In genomic region chr22:24176040-24176439, GRCh38 we compare ENCODE assay signal across 29 cellular contexts. TPM values are rescaled to one million over a fixed set of nuclear protein-coding genes. Genes with fewer than 3 reads are reported as not detected.
DNase-seq lines count a peak whose midpoint lies in the region; ATAC-seq, FAIRE-seq and TF ChIP-seq lines count a peak whose summit lies in the region.
"Had no signal": no experiment of that assay in that cellular context is flagged by ENCODE, and none has a peak within 500 bp of the region (broad histone marks: within the 10 kb centered on the region; RNA-seq: fewer than 3 reads in every experiment).

No MANE protein-coding gene starts in this region.

- in situ Hi-C loops in IMR-90 (cut with MboI; ENCODE audit: low sequenced_read_pairs), result no loop called here

- no peak overlapping the region for H2AFZ ChIP-seq in IMR-90 (replicated peaks; ENCODE audit: low read length, poor library complexity)

- H3K27me3 ChIP-seq in IMR-90 (ENCODE audit: control insufficient read depth, insufficient read depth, low read length), result no peaks in the 10 kb centered on the region
- no peaks in the 10 kb centered on the region for H3K27me3 ChIP-seq in BE2C
- H3K27me3 ChIP-seq: suprapubic skin had no signal

- H3K9me1 ChIP-seq in IMR-90 (ENCODE audit: insufficient read depth, low read length), result no peaks in the 10 kb centered on the region

- peak overlapping the region; percentile 1 for H2AK9ac ChIP-seq in IMR-90 (replicated peaks; ENCODE audit: low read depth, low read length, poor library complexity)

- H3K56ac ChIP-seq in IMR-90 (ENCODE audit: extremely low read depth, insufficient read depth, low read length), result no peak overlapping the region

- H3K4me3 Mint-ChIP-seq in stimulated activated memory B cell treated with anti-CD40 and anti-IgM and Interleukin-4, amounts not matched to agents 10 μg/mL and 1 μg/mL and 100 μg/mL, for 72 hours, result no peak overlapping the region
- H3K4me3 Mint-ChIP-seq in natural killer cell, result no peak overlapping the region
- H3K4me3 Mint-ChIP-seq: activated CD8-positive, alpha-beta T cell treated with anti-CD3 and anti-CD28 coated beads, Interleukin-2, amount 10 ng/mL, durations not matched to agents 7 days and 5 days; CD14-positive monocyte; memory B cell; T-helper 1 cell treated with Interleukin-12 subunit alpha and Interleukin-12 subunit beta and Interleukin-4 antibody, amounts not matched to agents 30 μg/mL and 1 μg/mL, for 36 hours had no signal

- dilution Hi-C loops in IMR-90 (cut with HindIII; ENCODE audit: low sequenced_read_pairs, unreplicated experiment), result no loop called here

- H3K27ac Mint-ChIP-seq in stimulated activated memory B cell treated with anti-CD40 and anti-IgM and Interleukin-4, amounts not matched to agents 10 μg/mL and 1 μg/mL and 100 μg/mL, for 72 hours, result peak overlapping the region; percentile 4
- H3K27ac Mint-ChIP-seq in natural killer cell, result no peak overlapping the region
- H3K27ac Mint-ChIP-seq: activated CD8-positive, alpha-beta T cell treated with anti-CD3 and anti-CD28 coated beads, Interleukin-2, amount 10 ng/mL, durations not matched to agents 7 days and 5 days; T-helper 1 cell treated with Interleukin-12 subunit alpha and Interleukin-12 subunit beta and Interleukin-4 antibody, amounts not matched to agents 30 μg/mL and 1 μg/mL, for 36 hours had no signal

- H3K18ac ChIP-seq in IMR-90 (ENCODE audit: low read depth, low read length), result no peak overlapping the region

- H2BK5ac ChIP-seq in IMR-90 (ENCODE audit: low read depth, low read length, poor library complexity, severe bottlenecking), result no peak overlapping the region

- no peak overlapping the region for H2BK120ac ChIP-seq in IMR-90 (ENCODE audit: low read depth, low read length)

- no peak for TF ChIP-seq POLR2A in IMR-90 (IDR thresholded peaks at IDR 0.05; ENCODE audit: low read depth, low read length)

- TF ChIP-seq CTCF in IMR-90 (conservative IDR thresholded peaks at IDR 0.05; ENCODE audit: low read depth, low read length) (no peak), RWPE1 (conservative IDR thresholded peaks at IDR 0.05; ENCODE audit: low read depth) (no peak), kidney (IDR thresholded peaks at IDR 0.05; ENCODE audit: borderline replicate concordance, extremely low read depth, insufficient read depth) (no peak), natural killer cell (IDR thresholded peaks at IDR 0.05) (no peak), BE2C (IDR thresholded peaks at IDR 0.05; ENCODE audit: low read depth, low read length) (no peak)

- H4K8ac ChIP-seq in IMR-90 (ENCODE audit: low read depth in 2 of 2, low read length in 2 of 2), result no peak overlapping the region

- no peak overlapping the region for H3K14ac ChIP-seq in IMR-90 (replicated peaks; ENCODE audit: low read depth, low read length)

- H3K9me3 ChIP-seq in IMR-90 (ENCODE audit: control insufficient read depth, insufficient read depth, low read length) (no peaks in the 10 kb centered on the region), kidney (ENCODE audit: control insufficient read depth in 1 of 2, low read length in 2 of 2) (no peaks in the 10 kb centered on the region), BE2C (no peaks in the 10 kb centered on the region)
- H3K9me3 ChIP-seq: psoas muscle, suprapubic skin had no signal

- DNase-seq in IMR-90 (no peak), RWPE1 (ENCODE audit: low spot score) (no peak), kidney (peak; percentile 74), NCI-H526 (lab: John Stamatoyannopoulos, UW) (no peak), NCI-H1105 treated with DMSO at 0.1 percent for 48 hours (lab: John Stamatoyannopoulos, UW) (no peak), natural killer cell (no peak), BE2C (no peak)
- DNase-seq: activated CD4-positive, alpha-beta T cell treated with anti-CD3 and anti-CD28 coated beads for 1 hour; activated CD8-positive, alpha-beta T cell treated with anti-CD3 and anti-CD28 coated beads, Interleukin-2, amount 10 ng/mL, durations not matched to agents 7 days and 5 days; activated effector memory CD4-positive, alpha-beta T cell treated with Interleukin-2 at 50 U/mL for 16 hours; Calu3; cerebellar nuclear complex; KG1; MM.1S; NCI-H1436 treated with DMSO at 0.1 percent for 48 hours; NCI-H2107; psoas muscle; RPMI8226; stimulated activated CD4-positive, alpha-beta T cell treated with anti-CD3 and anti-CD28 coated beads, Interleukin-1b, Interleukin-23, amount 100 ng/mL, for 48 hours had no signal

- no peak overlapping the region for H4K91ac ChIP-seq in IMR-90 (ENCODE audit: insufficient read depth, low read depth, low read length)

- CTCF ChIA-PET in IMR-90 (lab: Yijun Ruan, JAX) (interaction anchor here (2.5 kb wide), 1 partner anchor 69 kb away, joined by 19 read pairs; no protein-coding TSS in a partner anchor), RWPE1 (lab: Yijun Ruan, JAX) (interaction anchor here (0.6 kb wide), 1 partner anchor 289 kb away, joined by 4 read pairs; no protein-coding TSS in a partner anchor)

- ATAC-seq in IMR-90 (ENCODE audit: low read depth) (no peak), natural killer cell (no peak)
- ATAC-seq in stimulated activated memory B cell treated with anti-CD40 and anti-IgM and Interleukin-4, amounts not matched to agents 10 μg/mL and 1 μg/mL and 100 μg/mL, for 72 hours, result no peak

- no peak overlapping the region for H3K27ac ChIP-seq in IMR-90 (ENCODE audit: insufficient read depth, low read length)
- peak overlapping the region; percentile 22 for H3K27ac ChIP-seq in RWPE1
- no peak overlapping the region for H3K27ac ChIP-seq in kidney (ENCODE audit: low read depth in 2 of 2, low read length in 2 of 2)
- H3K27ac ChIP-seq: psoas muscle, SK-N-MC had no signal

- H3K9ac ChIP-seq in IMR-90 (ENCODE audit: low read depth, low read length), result no peak overlapping the region
- no peak overlapping the region for H3K9ac ChIP-seq in kidney (ENCODE audit: low read length in 2 of 2)

- intact Hi-C loops in IMR-90 (cut with micrococcal nuclease) (loop anchor here (10.0 kb wide), 1 partner anchor 191 kb away; the partner anchor contains the start of gene GSTT2), kidney (cut with DNase I) (no loop called here), natural killer cell (cut with micrococcal nuclease) (no loop called here)

- no peak overlapping the region for H3K4me2 ChIP-seq in IMR-90 (ENCODE audit: low read depth, low read length)

- no peaks in the 10 kb centered on the region for H3K27me3 Mint-ChIP-seq in stimulated activated memory B cell treated with anti-CD40 and anti-IgM and Interleukin-4, amounts not matched to agents 10 μg/mL and 1 μg/mL and 100 μg/mL, for 72 hours
- H3K27me3 Mint-ChIP-seq in natural killer cell (ENCODE audit: low read depth in 2 of 2), result no peaks in the 10 kb centered on the region
- H3K27me3 Mint-ChIP-seq: memory B cell had no signal

- H2BK20ac ChIP-seq in IMR-90 (ENCODE audit: low read depth, low read length), result no peak overlapping the region

- TF ChIP-seq RAD21 in IMR-90 (IDR thresholded peaks at IDR 0.05; ENCODE audit: low read length), result no peak

- H3K9me3 Mint-ChIP-seq in stimulated activated memory B cell treated with anti-CD40 and anti-IgM and Interleukin-4, amounts not matched to agents 10 μg/mL and 1 μg/mL and 100 μg/mL, for 72 hours, result no peaks in the 10 kb centered on the region
- no peaks in the 10 kb centered on the region for H3K9me3 Mint-ChIP-seq in natural killer cell
- H3K9me3 Mint-ChIP-seq: CD14-positive monocyte; memory B cell; T-helper 1 cell treated with Interleukin-12 subunit alpha and Interleukin-12 subunit beta and Interleukin-4 antibody, amounts not matched to agents 30 μg/mL and 1 μg/mL, for 36 hours had no signal

- 98% methylated on average over 9 of the region's 11 CpGs; no CpG with 5 or more reads in 1 of the 2 experiments for WGBS in IMR-90 (ENCODE audit: extremely low coverage in 2 of 2, insufficient read length in 1 of 2), 2 experiments

- no peak overlapping the region for H3K4ac ChIP-seq in IMR-90 (ENCODE audit: low read depth, low read length)

- POLR2A ChIA-PET in IMR-90 (lab: Charles Lee; ENCODE audit: unreplicated experiment), result no interaction called here
- POLR2A ChIA-PET in RWPE1 (lab: Yijun Ruan, JAX; ENCODE audit: low non-redundant PET), result no interaction called here

- no peak overlapping the region for H3K23ac ChIP-seq in IMR-90 (ENCODE audit: low read depth, low read length)

- FAIRE-seq in kidney (lab: Jason Lieb, UNC), result no peak
- FAIRE-seq: GM12878, HTR-8/SVneo, TTC549 had no signal

- peaks cover 0 to 8% of the 10 kb centered on the region in 2 experiments; a peak in 2 of 4 replicates for H3K79me1 ChIP-seq in IMR-90 (ENCODE audit: low read depth in 1 of 2, low read length in 2 of 2)

- H3K4me3 ChIP-seq in IMR-90 (ENCODE audit: insufficient read depth, low read depth, low read length) (no peak overlapping the region), kidney (ENCODE audit: low read length in 2 of 2) (no peak overlapping the region), BE2C (ENCODE audit: low read depth, low read length) (no peak overlapping the region)
- H3K4me3 ChIP-seq: GM12878, psoas muscle, SK-N-MC, skin epidermis, suprapubic skin had no signal

- H3K36me3 ChIP-seq in IMR-90 (ENCODE audit: control insufficient read depth, insufficient read depth, low read length) (peaks cover 42% of the 10 kb centered on the region), kidney (ENCODE audit: control insufficient read depth in 1 of 2, insufficient read depth in 2 of 2, low read length in 2 of 2) (peaks cover 8 to 14% of the 10 kb centered on the region in 2 donors), BE2C (peaks cover 6% of the 10 kb centered on the region)

- H4K20me1 ChIP-seq in IMR-90 (ENCODE audit: insufficient read depth, low read length), result peaks cover 19% of the 10 kb centered on the region; the same call in 1 of the 2 replicates

- no peaks in the 10 kb centered on the region for H3K4me1 Mint-ChIP-seq in stimulated activated memory B cell treated with anti-CD40 and anti-IgM and Interleukin-4, amounts not matched to agents 10 μg/mL and 1 μg/mL and 100 μg/mL, for 72 hours
- H3K4me1 Mint-ChIP-seq in natural killer cell, result peaks cover 0 to 16% of the 10 kb centered on the region in 2 donors
- H3K4me1 Mint-ChIP-seq: CD14-positive monocyte had no signal

- H2BK15ac ChIP-seq in IMR-90 (ENCODE audit: low read depth, low read length), result no peak overlapping the region

- no peak overlapping the region for H2AK5ac ChIP-seq in IMR-90 (ENCODE audit: low read depth, low read length)

- BruUV-seq in IMR-90 (replicated peaks; lab: Mats Ljungman, UMichigan), result no TSS peak

- no peak overlapping the region for H4K5ac ChIP-seq in IMR-90 (ENCODE audit: low read depth, low read length)

- H3K4me1 ChIP-seq in IMR-90 (ENCODE audit: control insufficient read depth, insufficient read depth, low read length) (no peaks in the 10 kb centered on the region), kidney (ENCODE audit: control insufficient read depth in 1 of 2, insufficient read depth in 1 of 2, low read depth in 1 of 2, low read length in 2 of 2) (no peaks in the 10 kb centered on the region), BE2C (no peaks in the 10 kb centered on the region)
- H3K4me1 ChIP-seq: psoas muscle had no signal

- peaks cover 39% of the 10 kb centered on the region for H3K36me3 Mint-ChIP-seq in stimulated activated memory B cell treated with anti-CD40 and anti-IgM and Interleukin-4, amounts not matched to agents 10 μg/mL and 1 μg/mL and 100 μg/mL, for 72 hours
- H3K36me3 Mint-ChIP-seq in natural killer cell, result no peaks in the 10 kb centered on the region

RNA-seq across cellular contexts. Expression of gene SUSD2, which starts 5.2 kb away (rescaled TPM):
- 0.18 and 0.28 TPM in 2 replicates for total RNA-seq in IMR-90 (2012; rRNA removed)
- 1.6 and 2.4 TPM in 2 replicates for polyA plus RNA-seq in IMR-90 (2012; rRNA removed)
- polyA plus RNA-seq in IMR-90 (2012; cell fraction: cytosol; rRNA removed), result 1.1 and 1.9 TPM in 2 replicates
- polyA plus RNA-seq in IMR-90 (2012; cell fraction: nucleus; rRNA removed; ENCODE audit: low replicate concordance), result 1.9 and 4.1 TPM in 2 replicates
- 14.8 TPM for total RNA-seq in kidney
- 25.2 TPM for polyA plus RNA-seq in kidney (ENCODE audit: insufficient read depth, low read depth, low replicate concordance)
- total RNA-seq in natural killer cell, result 1 to 10 TPM in 2 of 3 donors, under 1 TPM in 1; 0.75 to 1.7 (median 1.5) TPM
- 1.6 TPM for polyA plus RNA-seq in BE2C (2012; ENCODE audit: insufficient read depth, insufficient read length, low read depth)
- polyA plus RNA-seq: CD14-positive monocyte had no signal
